Comparison of ENCODE assay signal across 30 cellular contexts in the genomic region with DNA sequence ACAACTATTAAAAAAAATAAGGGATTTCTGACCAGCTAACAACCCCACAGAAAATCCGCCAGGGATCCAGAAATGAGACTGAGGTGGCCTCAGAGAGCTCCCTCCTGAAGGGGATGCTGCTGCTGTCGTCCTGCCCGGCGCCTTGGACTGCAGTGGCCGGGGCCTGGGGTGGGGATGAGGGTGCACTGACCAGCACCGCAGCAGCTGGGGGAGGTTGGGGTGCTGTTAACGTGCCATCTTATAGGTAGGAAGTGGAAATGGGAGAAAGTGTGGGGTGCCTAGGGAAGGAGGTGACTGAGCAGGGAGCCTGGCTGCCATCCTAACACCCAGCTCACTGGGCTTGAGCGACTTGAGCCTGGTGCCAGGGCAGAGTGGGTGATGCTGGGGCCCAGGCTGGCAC.
"Had no signal": no experiment of that assay in that cellular context is flagged by ENCODE, and none has a peak within 500 bp of the region (broad histone marks: within the 10 kb centered on the region; RNA-seq: fewer than 3 reads in every experiment).

No MANE protein-coding gene starts in this region.

- H3K4me1 Mint-ChIP-seq: central memory CD8-positive, alpha-beta T cell had no signal

- DNase-seq: activated CD4-positive, alpha-beta T cell treated with anti-CD3 and anti-CD28 coated beads for 1 hour; activated CD4-positive, alpha-beta T cell treated with anti-CD3 and anti-CD28 coated beads, Interleukin-2, amount 50 U/mL, for 1 hour; activated CD8-positive, alpha-beta T cell treated with anti-CD3 and anti-CD28 coated beads for 36 hours; activated naive CD4-positive, alpha-beta T cell; activated T-cell treated with anti-CD3 and anti-CD28 coated beads, Interleukin-2, amount 50 U/mL, for 48 hours; dermis blood vessel endothelial cell; effector memory CD4-positive, alpha-beta T cell; foreskin fibroblast; head of caudate nucleus; hippocampal formation; kidney; mesendoderm; mucosa of descending colon; right cardiac atrium; stimulated activated naive CD4-positive, alpha-beta T cell treated with Interleukin-2 at 50 U/mL for 16 hours; SW 1271; T1000; uterus had no signal

- FAIRE-seq: endothelial cell of umbilical vein, kidney had no signal

- H3K36me3 Mint-ChIP-seq: activated naive CD4-positive, alpha-beta T cell treated with anti-CD3 and anti-CD28 coated beads, Interleukin-2, amount 50 U/mL, for 72 hours had no signal

- H3K4me1 ChIP-seq: breast epithelium, spleen, uterus had no signal

- H3K27ac Mint-ChIP-seq: activated CD8-positive, alpha-beta T cell treated with anti-CD3 and anti-CD28 coated beads for 36 hours; activated naive CD4-positive, alpha-beta T cell treated with anti-CD3 and anti-CD28 coated beads, Interleukin-2, amount 50 U/mL, for 72 hours; nephron; T-helper 1 cell treated with Interleukin-12 subunit alpha and Interleukin-12 subunit beta and Interleukin-4 antibody, amounts not matched to agents 30 μg/mL and 1 μg/mL, for 36 hours; type B pancreatic cell had no signal

- H3K4me3 ChIP-seq: breast epithelium, lung, mucosa of descending colon, spleen, thoracic aorta, uterus had no signal

- H3K27ac ChIP-seq: breast epithelium, parathyroid adenoma, spleen, thoracic aorta, uterus had no signal

- H3K27me3 Mint-ChIP-seq: activated CD8-positive, alpha-beta T cell treated with anti-CD3 and anti-CD28 coated beads for 36 hours; type B pancreatic cell had no signal

- H2AFZ ChIP-seq: parathyroid adenoma had no signal

- H3K36me3 ChIP-seq: breast epithelium, thoracic aorta, uterus had no signal

- ATAC-seq: left lobe of liver, mucosa of descending colon, right cardiac atrium had no signal

- H3K4me3 Mint-ChIP-seq: activated CD8-positive, alpha-beta T cell treated with anti-CD3 and anti-CD28 coated beads for 36 hours; central memory CD8-positive, alpha-beta T cell; nephron; T-helper 1 cell treated with Interleukin-12 subunit alpha and Interleukin-12 subunit beta and Interleukin-4 antibody, amounts not matched to agents 30 μg/mL and 1 μg/mL, for 36 hours; type B pancreatic cell had no signal

- H3K79me2 ChIP-seq: parathyroid adenoma had no signal

- H3K9ac ChIP-seq: parathyroid adenoma had no signal

- H3K9me3 Mint-ChIP-seq: activated CD8-positive, alpha-beta T cell treated with anti-CD3 and anti-CD28 coated beads for 36 hours; activated naive CD4-positive, alpha-beta T cell treated with anti-CD3 and anti-CD28 coated beads, Interleukin-2, amount 50 U/mL, for 72 hours; central memory CD8-positive, alpha-beta T cell; nephron; T-helper 1 cell treated with Interleukin-12 subunit alpha and Interleukin-12 subunit beta and Interleukin-4 antibody, amounts not matched to agents 30 μg/mL and 1 μg/mL, for 36 hours; type B pancreatic cell had no signal

- H3K27me3 ChIP-seq: breast epithelium, spleen, uterus had no signal

- H3K9me3 ChIP-seq: breast epithelium, mucosa of descending colon, spleen, thoracic aorta, uterus had no signal
